Comparison of ENCODE assay signal across 35 cellular contexts in the genomic region with DNA sequence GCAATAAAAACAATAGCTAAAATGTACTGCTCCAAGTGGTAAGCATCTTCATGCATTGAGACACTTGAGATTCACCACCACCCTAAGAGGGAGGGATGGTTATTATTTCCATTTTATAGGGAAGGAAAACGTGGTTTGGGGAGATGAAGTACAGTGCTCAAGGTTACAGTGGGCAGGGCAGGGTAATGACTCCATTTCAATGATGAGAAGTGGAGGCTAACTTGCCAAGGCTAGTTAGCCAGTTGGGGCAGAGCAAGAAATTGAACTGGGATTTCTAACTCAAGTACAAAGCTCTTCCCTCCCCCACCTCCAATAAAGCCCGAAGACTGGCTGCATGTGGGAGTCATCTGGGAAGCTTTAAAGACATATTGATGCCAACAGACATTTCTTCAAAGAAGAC. TPM values are rescaled to one million over a fixed set of nuclear protein-coding genes. Genes with fewer than 3 reads are reported as not detected.
"Had no signal": no experiment of that assay in that cellular context is flagged by ENCODE, and none has a peak within 500 bp of the region (broad histone marks: within the 10 kb centered on the region; RNA-seq: fewer than 3 reads in every experiment).

No MANE protein-coding gene starts in this region.

- H3K4me2 ChIP-seq: neural progenitor cell had no signal

- H3K27me3 ChIP-seq: neural progenitor cell, ovary, right lobe of liver, sigmoid colon, stomach, thyroid gland, tibial nerve, upper lobe of left lung, uterus had no signal

- H3K36me3 Mint-ChIP-seq: neural progenitor cell; stimulated activated effector memory CD8-positive, alpha-beta T cell treated with anti-CD3 and anti-CD28 coated beads, Interleukin-12 subunit alpha, Interleukin-12 subunit beta, amount 100 ng/mL, for 72 hours had no signal

- H2AFZ ChIP-seq: neural progenitor cell, parathyroid adenoma had no signal

- H3K27ac ChIP-seq: neural progenitor cell, ovary, parathyroid adenoma, psoas muscle, right lobe of liver, sigmoid colon, stomach, thoracic aorta, thyroid gland, tibial nerve, upper lobe of left lung had no signal

- H3K79me2 ChIP-seq: parathyroid adenoma had no signal

- H3K4me1 Mint-ChIP-seq: naive thymus-derived CD4-positive, alpha-beta T cell; natural killer cell; nephron; neural progenitor cell; stimulated activated effector memory CD8-positive, alpha-beta T cell treated with anti-CD3 and anti-CD28 coated beads, Interleukin-12 subunit alpha, Interleukin-12 subunit beta, amount 100 ng/mL, for 72 hours; stimulated activated naive B cell treated with anti-CD40 and anti-IgM and Interleukin-4, amounts not matched to agents 10 μg/mL and 1 μg/mL and 100 μg/mL, for 72 hours had no signal

- H3K4me1 ChIP-seq: neural progenitor cell, parathyroid adenoma, psoas muscle, right lobe of liver, sigmoid colon, stomach, thyroid gland, tibial nerve, upper lobe of left lung, uterus had no signal

- H3K9me3 ChIP-seq: psoas muscle, right lobe of liver, thyroid gland, uterus had no signal

- H3K4me3 ChIP-seq: neural progenitor cell, ovary, psoas muscle, right lobe of liver, sigmoid colon, stomach, thoracic aorta, thyroid gland, tibial nerve, upper lobe of left lung, uterus had no signal

- H3K27ac Mint-ChIP-seq: naive thymus-derived CD4-positive, alpha-beta T cell; natural killer cell; nephron; neural progenitor cell; progenitor cell of endocrine pancreas; stimulated activated effector memory CD8-positive, alpha-beta T cell treated with anti-CD3 and anti-CD28 coated beads, Interleukin-12 subunit alpha, Interleukin-12 subunit beta, amount 100 ng/mL, for 72 hours; stimulated activated naive B cell treated with anti-CD40 and anti-IgM and Interleukin-4, amounts not matched to agents 10 μg/mL and 1 μg/mL and 100 μg/mL, for 72 hours; stimulated activated naive CD8-positive, alpha-beta T cell treated with anti-CD3 and anti-CD28 coated beads, Interleukin-15, Interleukin-2, amounts not matched to agents 100 ng/mL and 50 ng/mL, for 24 hours had no signal

- H3K4me3 Mint-ChIP-seq: naive thymus-derived CD4-positive, alpha-beta T cell; natural killer cell; nephron; neural progenitor cell; stimulated activated effector memory CD8-positive, alpha-beta T cell treated with anti-CD3 and anti-CD28 coated beads, Interleukin-12 subunit alpha, Interleukin-12 subunit beta, amount 100 ng/mL, for 72 hours; stimulated activated naive B cell treated with anti-CD40 and anti-IgM and Interleukin-4, amounts not matched to agents 10 μg/mL and 1 μg/mL and 100 μg/mL, for 72 hours; stimulated activated naive CD8-positive, alpha-beta T cell treated with anti-CD3 and anti-CD28 coated beads, Interleukin-15, Interleukin-2, amounts not matched to agents 100 ng/mL and 50 ng/mL, for 24 hours had no signal

- H3K36me3 ChIP-seq: neural progenitor cell, ovary, right lobe of liver, sigmoid colon, stomach, thoracic aorta, thyroid gland, tibial nerve, upper lobe of left lung, uterus had no signal

- ATAC-seq: naive thymus-derived CD4-positive, alpha-beta T cell; natural killer cell; psoas muscle; right cardiac atrium; right lobe of liver; stimulated activated effector memory CD8-positive, alpha-beta T cell treated with anti-CD3 and anti-CD28 coated beads, Interleukin-12 subunit alpha, Interleukin-12 subunit beta, amount 100 ng/mL, for 72 hours; stimulated activated naive B cell treated with anti-CD40 and anti-IgM and Interleukin-4, amounts not matched to agents 10 μg/mL and 1 μg/mL and 100 μg/mL, for 72 hours had no signal

- H3K9ac ChIP-seq: neural progenitor cell, parathyroid adenoma had no signal

- DNase-seq: naive thymus-derived CD4-positive, alpha-beta T cell; natural killer cell; occipital lobe; ovary; posterior cingulate gyrus; psoas muscle; right cardiac atrium; sigmoid colon; small intestine; stimulated activated CD4-positive, alpha-beta T cell treated with anti-CD3 and anti-CD28 coated beads, Interleukin-15, amount 100 ng/mL, for 24 hours; stimulated activated CD4-positive, alpha-beta T cell treated with anti-CD3 and anti-CD28 coated beads, Interleukin-2, amount 100 ng/mL, for 24 hours; stimulated activated CD4-positive, alpha-beta T cell treated with anti-CD3 and anti-CD28 coated beads, Interleukin-2, amount 100 ng/mL, for 48 hours; stimulated activated CD4-positive, alpha-beta T cell treated with anti-CD3 and anti-CD28 coated beads, Interleukin-4, amount 100 ng/mL, for 24 hours; stimulated activated naive B cell treated with anti-CD40 and anti-IgM and Interleukin-4, amounts not matched to agents 10 μg/mL and 1 μg/mL and 100 μg/mL, for 72 hours; stimulated activated naive CD4-positive, alpha-beta T cell treated with Interleukin-2 at 50 U/mL for 16 hours; stomach; thyroid gland; upper lobe of left lung; uterus had no signal

RNA-seq across cellular contexts. Expression of a gene that starts 6.3 kb away (rescaled TPM):
- total RNA-seq: naive thymus-derived CD4-positive, alpha-beta T cell; natural killer cell; occipital lobe; osteoblast; ovary; progenitor cell of endocrine pancreas; psoas muscle; renal cortical epithelial cell; right cardiac atrium; right lobe of liver; sigmoid colon; skeletal muscle tissue; stomach; subcutaneous adipose tissue; temporal lobe; thoracic aorta; thyroid gland; tibial nerve; upper lobe of left lung; urinary bladder; uterus had no signal
- polyA plus RNA-seq: naive thymus-derived CD4-positive, alpha-beta T cell; neural cell; ovary; psoas muscle; right cardiac atrium; sigmoid colon; urinary bladder had no signal

RNA-seq across cellular contexts. Expression of a gene that starts 57.4 kb away (rescaled TPM):
- total RNA-seq: natural killer cell had no signal
- polyA plus RNA-seq: naive thymus-derived CD4-positive, alpha-beta T cell had no signal
